In genomic region chr2:169406891-169407290, GRCh38 we compare ENCODE assay signal across 8 cellular contexts. TPM values are rescaled to one million over a fixed set of nuclear protein-coding genes. Genes with fewer than 3 reads are reported as not detected.
"Had no signal": no experiment of that assay in that cellular context is flagged by ENCODE, and none has a peak within 500 bp of the region (broad histone marks: within the 10 kb centered on the region; RNA-seq: fewer than 3 reads in every experiment).

No MANE protein-coding gene starts in this region.

- DNase-seq: GM23248, GOT3, H9, HCEC 1CT, KBM-7 had no signal

- H3K4me2 ChIP-seq: KMS-11 had no signal

- H3K4me3 ChIP-seq: GM23248 had no signal

- H2AFZ ChIP-seq: GM23248 had no signal

- H3K4me3 Mint-ChIP-seq: H9, IgD-negative memory B cell had no signal

- H3K27ac Mint-ChIP-seq: IgD-negative memory B cell had no signal

- H3K9me3 Mint-ChIP-seq: H9 had no signal

- H3K9ac ChIP-seq: GM23248, KMS-11 had no signal

- H3K27ac ChIP-seq: GM23248, HL-60, KMS-11 had no signal

- H3K4me1 Mint-ChIP-seq: IgD-negative memory B cell had no signal

RNA-seq across cellular contexts. Expression of gene LRP2, which starts 44.6 kb away (rescaled TPM):
- total RNA-seq: GM23248 had no signal
- polyA plus RNA-seq: GM23248, IgD-negative memory B cell had no signal
